38 cellular contexts compared by ENCODE assay signal in genomic region chr1:110846861-110847260, GRCh38. TPM values are rescaled to one million over a fixed set of nuclear protein-coding genes. Genes with fewer than 3 reads are reported as not detected.
"Had no signal": no experiment of that assay in that cellular context is flagged by ENCODE, and none has a peak within 500 bp of the region (broad histone marks: within the 10 kb centered on the region; RNA-seq: fewer than 3 reads in every experiment).

No MANE protein-coding gene starts in this region.

- H3K27ac ChIP-seq: KMS-11 had no signal

- H3K9me3 ChIP-seq: MG63 had no signal

- H3K4me2 ChIP-seq: KMS-11 had no signal

- H3K36me3 ChIP-seq: MG63 had no signal

- H3K4me3 ChIP-seq: MG63 had no signal

- H3K9ac ChIP-seq: KMS-11 had no signal

- DNase-seq: Karpas-422, Kasumi-1, KG1, MG63, MM.1S, MV-4-11, NCI-H1048, NCI-H1092, NCI-H1092 treated with DMSO at 0.1 percent for 48 hours, NCI-H1105, NCI-H1105 treated with DMSO at 0.1 percent for 48 hours, NCI-H1417, NCI-H1417 treated with DMSO at 0.1 percent for 48 hours, NCI-H1436, NCI-H1436 treated with DMSO at 0.1 percent for 48 hours, NCI-H146, NCI-H1694, NCI-H1694 treated with DMSO at 0.1 percent for 48 hours, NCI-H187, NCI-H187 treated with DMSO at 0.1 percent for 48 hours, NCI-H1930, NCI-H2029, NCI-H2029 treated with DMSO at 0.1 percent for 48 hours, NCI-H2081, NCI-H2081 treated with DMSO at 0.1 percent for 48 hours, NCI-H2107, NCI-H2171, NCI-H2171 treated with DMSO at 0.1 percent for 48 hours, NCI-H2227 treated with DMSO at 0.1 percent for 48 hours, NCI-H226, NCI-H345, NCI-H446, NCI-H446 treated with DMSO at 0.1 percent for 48 hours, NCI-H510A had no signal

- H3K27me3 ChIP-seq: MG63 had no signal

RNA-seq across cellular contexts. Expression of gene CD53, which starts 26.1 kb away (rescaled TPM):
- total RNA-seq: LHCN-M2, MCF 10A, NCI-H460 had no signal
